In the genomic region with DNA sequence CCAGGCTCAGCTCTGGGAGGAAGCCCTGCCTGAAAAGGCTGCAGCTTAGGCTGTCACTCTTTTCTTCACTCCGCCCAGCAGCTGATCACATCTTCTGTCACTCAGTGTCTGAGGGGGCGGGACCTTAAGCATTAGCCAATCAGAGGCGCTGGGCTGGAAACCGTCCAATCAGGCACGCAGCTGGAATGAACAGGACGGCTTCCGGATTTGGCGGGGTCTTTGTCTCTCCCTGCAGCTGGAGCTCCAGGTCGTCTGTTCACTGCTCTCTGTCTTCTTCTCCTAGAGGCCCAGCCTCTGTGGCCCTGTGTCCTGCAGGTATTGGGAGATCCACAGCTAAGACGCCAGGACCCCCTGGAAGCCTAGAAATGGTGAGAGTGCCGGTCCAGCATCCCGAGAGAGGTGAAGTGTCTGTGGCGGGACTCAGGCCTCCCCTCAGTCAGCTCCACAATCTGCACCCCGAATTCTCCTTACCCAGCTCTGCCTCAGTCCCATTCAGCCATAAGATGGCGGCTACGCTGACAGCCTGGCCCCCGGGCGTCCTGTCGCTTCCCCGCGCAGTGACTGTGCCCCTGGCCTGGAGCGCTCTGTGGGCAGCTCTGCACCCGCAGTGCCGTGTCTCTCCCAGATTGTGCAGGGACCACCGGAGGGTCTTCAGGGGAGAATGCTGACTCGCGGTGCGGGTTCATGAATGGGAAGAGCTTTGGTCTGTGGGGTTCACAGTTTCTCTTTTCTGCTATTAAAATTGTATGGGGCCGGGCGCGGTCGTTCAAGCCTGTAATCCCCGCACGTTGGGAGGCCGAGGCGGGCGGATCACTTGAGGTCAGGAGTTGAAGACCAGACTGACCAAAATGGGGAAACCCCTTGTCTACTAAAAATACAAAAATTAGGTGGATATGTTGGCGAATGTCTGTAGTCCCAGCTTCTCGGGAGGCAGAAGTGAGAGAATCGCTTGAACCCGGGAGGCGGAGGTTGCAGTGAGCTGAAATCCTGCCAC, we compare ENCODE assay signal across 8 cellular contexts. TPM values are rescaled to one million over a fixed set of nuclear protein-coding genes. Genes with fewer than 3 reads are reported as not detected.
DNase-seq lines count a peak whose midpoint lies in the region; ATAC-seq and TF ChIP-seq lines count a peak whose summit lies in the region.

A gene (plus strand): TSS at position 222 of the 994 bp plus-strand sequence. CDS start 144 bp downstream, at position 366.

- peak within 1 kb of the TSS; percentile 86 for H2AFZ ChIP-seq in neural progenitor cell (replicated peaks)

- H3K27ac ChIP-seq in RWPE2 (ENCODE audit: poor library complexity, severe bottlenecking), result peak within 1 kb of the TSS; percentile 18
- H3K27ac ChIP-seq in foreskin keratinocyte, result peak within 1 kb of the TSS; percentile 61
- peak within 1 kb of the TSS; percentile 32 for H3K27ac ChIP-seq in neural progenitor cell
- H3K27ac ChIP-seq in stomach smooth muscle (ENCODE audit: low read length), result no peak within 1 kb of the TSS

- H3K4me3 Mint-ChIP-seq in IgD-negative memory B cell (peak within 1 kb of the TSS; percentile 99 to 100 (median 99)), neural progenitor cell (peak within 1 kb of the TSS; percentile 99)

- H3K4me3 ChIP-seq in RWPE2 (ENCODE audit: severe bottlenecking) (peak within 1 kb of the TSS; percentile 61), neural progenitor cell (peak within 1 kb of the TSS; percentile 88), stomach smooth muscle (ENCODE audit: low read length in 2 of 2) (peak within 1 kb of the TSS; percentile 88 to 94)

- H3K27me3 ChIP-seq in RWPE2 (ENCODE audit: insufficient read depth, poor library complexity, severe bottlenecking), result no peaks in the 10 kb centered on the region
- H3K27me3 ChIP-seq in foreskin keratinocyte, result no peaks in the 10 kb centered on the region
- H3K27me3 ChIP-seq in neural progenitor cell, result no peaks in the 10 kb centered on the region
- no peaks in the 10 kb centered on the region for H3K27me3 ChIP-seq in stomach smooth muscle (ENCODE audit: control insufficient read depth in 1 of 2, insufficient read depth in 2 of 2, low read length in 2 of 2)

- DNase-seq in DMS153 treated with DMSO at 0.1 percent for 48 hours (lab: John Stamatoyannopoulos, UW; ENCODE audit: unreplicated experiment) (peak; percentile 70), RWPE2 (ENCODE audit: low spot score) (peak; percentile 74), activated gamma-delta T cell (lab: John Stamatoyannopoulos, UW) (peak; percentile 27), foreskin keratinocyte (peak; percentile 89 to 94), neural progenitor cell (ENCODE audit: low spot score) (peak; percentile 99)

- H3K36me3 Mint-ChIP-seq in IgD-negative memory B cell (peaks cover 15% of the 10 kb centered on the region), neural progenitor cell (peaks cover 28% of the 10 kb centered on the region)

- peaks cover 0 to 4% (median 2%) of the 10 kb centered on the region in 3 donors for H3K9me3 Mint-ChIP-seq in IgD-negative memory B cell
- peaks cover 46% of the 10 kb centered on the region for H3K9me3 Mint-ChIP-seq in neural progenitor cell

- H3F3A ChIP-seq in neural progenitor cell (ENCODE audit: low read depth), result no peaks in the 10 kb centered on the region

- peak within 1 kb of the TSS; percentile 75 for H3K4me2 ChIP-seq in neural progenitor cell

- H3K9me3 ChIP-seq in RWPE2 (ENCODE audit: severe bottlenecking), result peaks cover 4% of the 10 kb centered on the region
- no peaks in the 10 kb centered on the region for H3K9me3 ChIP-seq in neural progenitor cell (ENCODE audit: low read depth)
- no peaks in the 10 kb centered on the region for H3K9me3 ChIP-seq in stomach smooth muscle (ENCODE audit: control insufficient read depth in 2 of 2, low read length in 2 of 2)

- no peak for TF ChIP-seq CTCF in RWPE2 (IDR thresholded peaks at IDR 0.05; ENCODE audit: poor library complexity, severe bottlenecking)
- no peak for TF ChIP-seq CTCF in foreskin keratinocyte (conservative IDR thresholded peaks at IDR 0.05)
- no peak for TF ChIP-seq CTCF in neural progenitor cell (IDR thresholded peaks at IDR 0.05)

- H4K20me1 ChIP-seq in neural progenitor cell (ENCODE audit: low read depth), result no peaks in the 10 kb centered on the region

- H3K4me1 ChIP-seq in RWPE2 (ENCODE audit: insufficient read depth, poor library complexity, severe bottlenecking) (no peaks in the 10 kb centered on the region), foreskin keratinocyte (no peaks in the 10 kb centered on the region), neural progenitor cell (peaks cover 4% of the 10 kb centered on the region), stomach smooth muscle (ENCODE audit: control insufficient read depth, insufficient read depth, low read length) (peaks cover 5% of the 10 kb centered on the region)

- peaks cover 52% of the 10 kb centered on the region for H3K79me2 ChIP-seq in neural progenitor cell (ENCODE audit: low read depth)

- peaks cover 9 to 16% (median 10%) of the 10 kb centered on the region in 3 donors for H3K4me1 Mint-ChIP-seq in IgD-negative memory B cell
- H3K4me1 Mint-ChIP-seq in neural progenitor cell, result no peaks in the 10 kb centered on the region

- H3K27me3 Mint-ChIP-seq in IgD-negative memory B cell (no peaks in the 10 kb centered on the region), neural progenitor cell (ENCODE audit: insufficient read depth, low read depth) (peaks cover 12% of the 10 kb centered on the region)

- no peaks in the 10 kb centered on the region for H3K36me3 ChIP-seq in RWPE2 (ENCODE audit: low read depth)
- H3K36me3 ChIP-seq in neural progenitor cell, result no peaks in the 10 kb centered on the region
- no peaks in the 10 kb centered on the region for H3K36me3 ChIP-seq in stomach smooth muscle (ENCODE audit: control insufficient read depth in 2 of 2, insufficient read depth in 2 of 2, low read length in 2 of 2)

- peak; percentile 96 for ATAC-seq in GM21528 (IDR thresholded peaks at IDR 0.05; ENCODE audit: low FRiP score, unreplicated experiment)
- peak; percentile 96 for ATAC-seq in RWPE2 (ENCODE audit: low read depth)
- peak; percentile 98 for ATAC-seq in foreskin keratinocyte

- H3K9ac ChIP-seq in neural progenitor cell (peak within 1 kb of the TSS; percentile 83), stomach smooth muscle (ENCODE audit: low read length in 2 of 2) (peak within 1 kb of the TSS; percentile 55 to 79)

- peak within 1 kb of the TSS; percentile 87 to 99 (median 95) for H3K27ac Mint-ChIP-seq in IgD-negative memory B cell
- peak within 1 kb of the TSS; percentile 96 for H3K27ac Mint-ChIP-seq in neural progenitor cell

RNA-seq across cellular contexts. Expression of the gene that starts here (rescaled TPM):
- polyA plus RNA-seq in IgD-negative memory B cell (6.1 TPM), foreskin keratinocyte (0.28 and 0.42 TPM in 2 replicates)
- total RNA-seq in foreskin keratinocyte (2.3 and 2.6 TPM in 2 replicates), neural progenitor cell (ENCODE audit: low replicate concordance) (24.3 and 29.5 TPM in 2 replicates)

Comparison
In these comparisons a context has a peak if more than half of its experiments do, and no peak if none do; other contexts are left out.
1. DNase-seq: peak in every context shown above with its lines; median percentile 99 in neural progenitor cell; 92 in foreskin keratinocyte; 74 in RWPE2; 70 in DMS153 treated with DMSO at 0.1 percent for 48 hours; 27 in activated gamma-delta T cell.